Comparison of ENCODE assay signal across 8 cellular contexts in the genomic region with DNA sequence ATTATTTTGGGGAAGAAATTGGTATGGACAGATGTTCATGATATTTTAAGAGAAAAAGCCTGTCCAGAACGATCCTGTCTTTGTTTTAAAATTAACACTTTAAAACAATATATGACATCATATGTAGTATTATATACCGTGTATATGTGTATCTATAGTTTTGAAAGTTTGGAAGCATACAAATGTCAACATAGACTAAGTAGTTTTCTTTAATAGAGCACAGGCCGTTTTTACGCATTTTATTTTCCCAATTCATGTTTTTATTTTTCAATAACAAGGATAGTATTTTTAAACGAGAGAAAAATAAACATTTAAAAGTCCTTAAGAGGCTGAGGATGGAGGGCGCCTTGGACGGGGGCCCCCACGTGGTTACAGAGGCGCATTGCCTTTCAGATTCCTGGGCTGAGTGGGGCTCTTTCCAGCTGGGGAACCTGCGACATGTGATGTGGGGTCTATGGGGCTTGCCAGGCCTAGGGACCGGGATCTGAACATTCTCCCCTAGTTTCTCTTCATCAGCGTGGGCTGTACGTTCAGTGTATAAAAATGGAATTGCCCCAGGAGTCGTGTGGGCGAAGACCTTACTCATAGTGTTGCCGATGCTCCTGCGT.
A peak's percentile ranks its signal among the peaks of the same experiment; 100 is the strongest.
DNase-seq lines count a peak whose midpoint lies in the region; ATAC-seq and TF ChIP-seq lines count a peak whose summit lies in the region.

No MANE protein-coding gene starts in this region.

- H3K27ac Mint-ChIP-seq in nephron, result peak overlapping the region; percentile 83 to 91 (median 84)

- H3K4me1 Mint-ChIP-seq in nephron, result peaks cover 37% of the 10 kb centered on the region

- DNase-seq in CMK (ENCODE audit: low read depth), result peak; percentile 36
- peak; percentile 47 for DNase-seq in HCEC 1CT
- DNase-seq in OCI-M2 (lab: John Stamatoyannopoulos, UW; ENCODE audit: unreplicated experiment), result peak; percentile 15
- peak; percentile 21 to 26 for DNase-seq in activated T-helper 1 cell treated with anti-CD3 and anti-CD28 coated beads, Interleukin-2, amount 50 U/mL, for 16 hours (ENCODE audit: low read depth in 1 of 2, low spot score in 1 of 2)
- peak; percentile 57 to 82 for DNase-seq in foreskin fibroblast
- DNase-seq in superior temporal gyrus (ENCODE audit: extremely low spot score), result peak; percentile 78

- peaks cover 7% of the 10 kb centered on the region for H3K27me3 Mint-ChIP-seq in nephron (ENCODE audit: low read depth)

- peak overlapping the region; percentile 80 to 95 (median 92) for H3K4me3 Mint-ChIP-seq in nephron

- TF ChIP-seq CTCF in foreskin fibroblast (IDR thresholded peaks at IDR 0.05; ENCODE audit: low read depth, low read length) (peak; percentile 69), nephron (IDR thresholded peaks at IDR 0.05; ENCODE audit: unreplicated experiment in 3 of 3) (peak; percentile 55 to 64 (median 59))

- H3K4me3 ChIP-seq in foreskin fibroblast (ENCODE audit: low read depth in 1 of 2, low read length in 2 of 2), result peak overlapping the region; percentile 64 to 95

- no peaks in the 10 kb centered on the region for H3K9me3 Mint-ChIP-seq in nephron

- H3K36me3 Mint-ChIP-seq in nephron (ENCODE audit: low read depth), result peaks cover 14% of the 10 kb centered on the region

- ATAC-seq in HG02678 (IDR thresholded peaks at IDR 0.05; ENCODE audit: unreplicated experiment), result no peak

Comparison
In these comparisons a context has a peak if more than half of its experiments do, and no peak if none do; other contexts are left out.
1. DNase-seq: peak in every context shown above with its lines; median percentile 78 in superior temporal gyrus; 70 in foreskin fibroblast; 47 in HCEC 1CT; 36 in CMK; 24 in activated T-helper 1 cell treated with anti-CD3 and anti-CD28 coated beads, Interleukin-2, amount 50 U/mL, for 16 hours; 15 in OCI-M2.